Comparison of ENCODE assay signal across 30 cellular contexts in genomic region chr5:59061377-59061776, GRCh38.
DNase-seq lines count a peak whose midpoint lies in the region; ATAC-seq, FAIRE-seq and TF ChIP-seq lines count a peak whose summit lies in the region.
"Had no signal": no experiment of that assay in that cellular context is flagged by ENCODE, and none has a peak within 500 bp of the region (broad histone marks: within the 10 kb centered on the region; RNA-seq: fewer than 3 reads in every experiment).

No MANE protein-coding gene starts in this region.

- H4K20me1 ChIP-seq in HepG2 (ENCODE audit: insufficient read depth, low read length): no peaks in the 10 kb centered on the region

- no peak overlapping the region for H3K4me3 ChIP-seq in HepG2 (replicated peaks in 1 of 3; ENCODE audit: insufficient read depth in 1 of 3, low read depth in 2 of 3, low read length in 3 of 3)
- no peak overlapping the region for H3K4me3 ChIP-seq in right lobe of liver
- H3K4me3 ChIP-seq in fibroblast of mammary gland (ENCODE audit: control insufficient read depth, low read depth, low read length): no peak overlapping the region
- no peak overlapping the region for H3K4me3 ChIP-seq in aorta (ENCODE audit: low read length in 2 of 2)
- H3K4me3 ChIP-seq: esophagus squamous epithelium, gastroesophageal sphincter, HAP-1, SK-N-MC, tibial artery had no signal

- H2AFZ ChIP-seq in HepG2 (ENCODE audit: low read length): no peak overlapping the region

- no peak for FAIRE-seq in HepG2 (lab: Jason Lieb, UNC)
- no peak for FAIRE-seq in RCC 7860 (lab: Jason Lieb, UNC)
- FAIRE-seq: keratinocyte, small intestine had no signal

- TF ChIP-seq EP300 in HepG2 (IDR thresholded peaks at IDR 0.05; ENCODE audit: low read depth in 2 of 2, low read length in 2 of 2) (peak in 1 of 2 experiments; percentile 79; a peak in 2 of 4 replicates), HepG2 (CRISPR knock-in tag; IDR thresholded peaks at IDR 0.05; ENCODE audit: borderline replicate concordance) (peak; percentile 49; the same call in 1 of the 2 replicates)

- H3K27ac ChIP-seq in HepG2 (ENCODE audit: extremely low read length, insufficient read depth, low read length) (peak overlapping the region; percentile 33), right lobe of liver (no peak overlapping the region), aorta (ENCODE audit: low read depth in 1 of 2, low read length in 2 of 2) (no peak overlapping the region)
- H3K27ac ChIP-seq: esophagus squamous epithelium, gastroesophageal sphincter, SK-N-MC, tibial artery had no signal

- TF ChIP-seq RAD21 in HepG2 (CRISPR knock-in tag; IDR thresholded peaks at IDR 0.05): no peak

- H3K9me3 ChIP-seq in HepG2 (ENCODE audit: low read length): no peaks in the 10 kb centered on the region
- H3K9me3 ChIP-seq in right lobe of liver: no peaks in the 10 kb centered on the region
- no peaks in the 10 kb centered on the region for H3K9me3 ChIP-seq in aorta (ENCODE audit: control insufficient read depth, low read length)
- H3K9me3 ChIP-seq: esophagus squamous epithelium, gastroesophageal sphincter, HAP-1, tibial artery had no signal

- H3K4me3 Mint-ChIP-seq in immature natural killer cell: no peak overlapping the region
- H3K4me3 Mint-ChIP-seq: activated CD8-positive, alpha-beta T cell treated with anti-CD3 and anti-CD28 coated beads, Interleukin-2, amount 10 ng/mL, durations not matched to agents 7 days and 5 days; activated naive CD8-positive, alpha-beta T cell treated with anti-CD3 and anti-CD28 coated beads for 36 hours; CD4-positive, alpha-beta memory T cell; dendritic cell treated with granulocyte-macrophage colony-stimulating factor and Interleukin-4, amounts not matched to agents 40 ng/mL and 50 ng/mL, for 4 days; endodermal cell; natural killer cell; T-helper 1 cell treated with Interleukin-12 subunit alpha and Interleukin-12 subunit beta and Interleukin-4 antibody, amounts not matched to agents 30 μg/mL and 1 μg/mL, for 36 hours had no signal

- peak; percentile 89 for ATAC-seq in HepG2
- ATAC-seq in right lobe of liver: no peak
- ATAC-seq in aorta (ENCODE audit: low FRiP score): no peak
- ATAC-seq: activated CD8-positive, alpha-beta T cell treated with anti-CD3 and anti-CD28 coated beads, Interleukin-2, amount 10 ng/mL, durations not matched to agents 7 days and 5 days; gastroesophageal sphincter; natural killer cell had no signal

- TF ChIP-seq CTCF in HepG2 (CRISPR knock-in tag; IDR thresholded peaks at IDR 0.05) (no peak), right lobe of liver (IDR thresholded peaks at IDR 0.05) (no peak), fibroblast of mammary gland (conservative IDR thresholded peaks at IDR 0.05; ENCODE audit: control insufficient read depth, insufficient read depth, low read depth, low read length) (no peak)

- peaks cover 0 to 10% (median 0%) of the 10 kb centered on the region in 3 donors for H3K27me3 Mint-ChIP-seq in immature natural killer cell (ENCODE audit: low read depth in 3 of 3)
- H3K27me3 Mint-ChIP-seq: activated naive CD8-positive, alpha-beta T cell treated with anti-CD3 and anti-CD28 coated beads for 36 hours; CD4-positive, alpha-beta memory T cell; dendritic cell treated with granulocyte-macrophage colony-stimulating factor and Interleukin-4, amounts not matched to agents 40 ng/mL and 50 ng/mL, for 4 days had no signal

- POLR2A ChIA-PET in HepG2 (lab: Yijun Ruan, JAX): no interaction called here

- no peaks in the 10 kb centered on the region for H3K36me3 ChIP-seq in HepG2 (replicated peaks in 1 of 2; ENCODE audit: control insufficient read depth in 1 of 2, insufficient read depth in 2 of 2, low read length in 2 of 2)
- H3K36me3 ChIP-seq in right lobe of liver: no peaks in the 10 kb centered on the region
- H3K36me3 ChIP-seq in aorta (ENCODE audit: control insufficient read depth in 1 of 2, insufficient read depth in 2 of 2, low read length in 1 of 2): peaks cover 0 to 2% of the 10 kb centered on the region in 2 donors
- H3K36me3 ChIP-seq: esophagus squamous epithelium, HAP-1, tibial artery had no signal

- WGBS in HepG2 (ENCODE audit: low lambda C conversion rate): 2% methylated on average over 4 of the region's 5 CpGs
- 56% methylated on average over 5 of the region's 5 CpGs for WGBS in right lobe of liver (ENCODE audit: insufficient coverage, low coverage, low lambda C conversion rate, missing lambda C conversion rate)
- WGBS in aorta, 2 donors: 49 to 64% methylated on average over 5 of the region's 5 CpGs

- H3K27me3 ChIP-seq in HepG2 (ENCODE audit: control insufficient read depth in 1 of 2, insufficient read depth in 2 of 2, low read length in 2 of 2) (no peaks in the 10 kb centered on the region), right lobe of liver (no peaks in the 10 kb centered on the region), aorta (ENCODE audit: control insufficient read depth in 1 of 2, insufficient read depth in 2 of 2, low read length in 1 of 2) (no peaks in the 10 kb centered on the region)
- H3K27me3 ChIP-seq: esophagus squamous epithelium, gastroesophageal sphincter, tibial artery had no signal

- no peaks in the 10 kb centered on the region for H3K4me1 Mint-ChIP-seq in immature natural killer cell
- H3K4me1 Mint-ChIP-seq: CD4-positive, alpha-beta memory T cell; endodermal cell; natural killer cell had no signal

- no peak overlapping the region for H3K9ac ChIP-seq in HepG2 (ENCODE audit: insufficient read depth, low read depth, low read length)

- in situ Hi-C loops in HepG2 (cut with HindIII; ENCODE audit: extremely low pct_ligation_motif_present, low pct_unique_long_range_greater_than_20kb): no loop called here

- BruUV-seq in HepG2 (replicated peaks; lab: Mats Ljungman, UMichigan): no TSS peak

- no peak overlapping the region for H3K4me2 ChIP-seq in HepG2 (ENCODE audit: low read depth, low read length)

- no peaks in the 10 kb centered on the region for H3K79me2 ChIP-seq in HepG2 (ENCODE audit: insufficient read depth, low read length)

- H3K36me3 Mint-ChIP-seq in immature natural killer cell: peaks cover 0 to 6% (median 0%) of the 10 kb centered on the region in 3 donors
- H3K36me3 Mint-ChIP-seq: activated naive CD8-positive, alpha-beta T cell treated with anti-CD3 and anti-CD28 coated beads for 36 hours; CD4-positive, alpha-beta memory T cell; natural killer cell had no signal

- intact Hi-C loops in HepG2 (cut with micrococcal nuclease; ENCODE audit: unreplicated experiment) (no loop called here), right lobe of liver (cut with DNase I) (no loop called here), aorta (cut with DNase I) (no loop called here)

- H3K4me1 ChIP-seq in HepG2 (ENCODE audit: insufficient read depth, low read length): peaks cover 65% of the 10 kb centered on the region
- no peaks in the 10 kb centered on the region for H3K4me1 ChIP-seq in right lobe of liver
- H3K4me1 ChIP-seq in aorta (ENCODE audit: control insufficient read depth in 1 of 2, insufficient read depth in 2 of 2, low read length in 2 of 2): no peaks in the 10 kb centered on the region
- H3K4me1 ChIP-seq: HAP-1 had no signal

- DNase-seq in HepG2 (ENCODE audit: low spot score): peak; percentile 73
- no peak for DNase-seq in right lobe of liver
- peak; percentile 13 for DNase-seq in RCC 7860 (ENCODE audit: low spot score)
- peak; percentile 49 for DNase-seq in fibroblast of mammary gland (ENCODE audit: low read depth)
- DNase-seq in putamen (ENCODE audit: low spot score): no peak
- no peak for DNase-seq in aorta
- no peak for DNase-seq in immature natural killer cell
- DNase-seq in iPS-NIHi7 (ENCODE audit: extremely low spot score): no peak
- DNase-seq: activated CD4-positive, alpha-beta T cell treated with anti-CD3 and anti-CD28 coated beads for 1 hour; activated CD8-positive, alpha-beta T cell treated with anti-CD3 and anti-CD28 coated beads, Interleukin-2, amount 10 ng/mL, durations not matched to agents 7 days and 5 days; activated naive CD8-positive, alpha-beta T cell treated with anti-CD3 and anti-CD28 coated beads for 36 hours; AML-193; CD4-positive, alpha-beta memory T cell; central memory CD4-positive, alpha-beta T cell; DMS79 treated with DMSO at 0.1 percent for 48 hours; endodermal cell; esophagus squamous epithelium; natural killer cell; NCI-H1436 treated with DMSO at 0.1 percent for 48 hours; NCI-H510A treated with DMSO at 0.1 percent for 48 hours; retina; small intestine; stimulated activated CD4-positive, alpha-beta T cell treated with anti-CD3 and anti-CD28 coated beads, Interleukin-1b, Interleukin-23, amount 100 ng/mL, for 48 hours; tibial artery had no signal

- H3K27ac Mint-ChIP-seq in immature natural killer cell: no peak overlapping the region
- H3K27ac Mint-ChIP-seq: activated CD8-positive, alpha-beta T cell treated with anti-CD3 and anti-CD28 coated beads, Interleukin-2, amount 10 ng/mL, durations not matched to agents 7 days and 5 days; activated naive CD8-positive, alpha-beta T cell treated with anti-CD3 and anti-CD28 coated beads for 36 hours; CD4-positive, alpha-beta memory T cell; dendritic cell treated with granulocyte-macrophage colony-stimulating factor and Interleukin-4, amounts not matched to agents 40 ng/mL and 50 ng/mL, for 4 days; endodermal cell; natural killer cell; T-helper 1 cell treated with Interleukin-12 subunit alpha and Interleukin-12 subunit beta and Interleukin-4 antibody, amounts not matched to agents 30 μg/mL and 1 μg/mL, for 36 hours had no signal

- TF ChIP-seq POLR2A in HepG2 (IDR thresholded peaks at IDR 0.05; ENCODE audit: insufficient read depth in 1 of 2, low read depth in 2 of 2, low read length in 2 of 2): no peak
- TF ChIP-seq POLR2A in right lobe of liver (IDR thresholded peaks at IDR 0.05): no peak

- CTCF ChIA-PET in HepG2 (lab: Yijun Ruan, JAX; ENCODE audit: low intra/inter-chr PET ratio, low total read pairs): no interaction called here

- no peaks in the 10 kb centered on the region for H3K9me3 Mint-ChIP-seq in immature natural killer cell
- H3K9me3 Mint-ChIP-seq: activated naive CD8-positive, alpha-beta T cell treated with anti-CD3 and anti-CD28 coated beads for 36 hours; endodermal cell; natural killer cell had no signal

TF ChIP-seq in HepG2, 621 proteins besides CTCF, POLR2A, EP300 and RAD21 (continues in another document):
- TF ChIP-seq, protein P1, sequence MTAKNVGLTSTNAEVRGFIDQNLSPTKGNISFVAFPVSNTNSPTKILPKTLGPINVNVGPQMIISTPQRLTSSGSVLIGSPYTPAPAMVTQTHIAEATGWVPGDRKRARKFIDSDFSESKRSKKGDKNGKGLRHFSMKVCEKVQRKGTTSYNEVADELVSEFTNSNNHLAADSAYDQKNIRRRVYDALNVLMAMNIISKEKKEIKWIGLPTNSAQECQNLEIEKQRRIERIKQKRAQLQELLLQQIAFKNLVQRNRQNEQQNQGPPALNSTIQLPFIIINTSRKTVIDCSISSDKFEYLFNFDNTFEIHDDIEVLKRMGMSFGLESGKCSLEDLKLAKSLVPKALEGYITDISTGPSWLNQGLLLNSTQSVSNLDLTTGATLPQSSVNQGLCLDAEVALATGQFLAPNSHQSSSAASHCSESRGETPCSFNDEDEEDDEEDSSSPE (CRISPR knock-in tag; IDR thresholded peaks at IDR 0.05): no peak
- TF ChIP-seq FOXM1 (CRISPR knock-in tag; IDR thresholded peaks at IDR 0.05) (no peak), NR2F2 (IDR thresholded peaks at IDR 0.05; ENCODE audit: borderline replicate concordance, low read depth) (no peak), ZKSCAN8 (CRISPR knock-in tag; IDR thresholded peaks at IDR 0.05; ENCODE audit: borderline replicate concordance) (no peak), MXD4 (CRISPR knock-in tag; IDR thresholded peaks at IDR 0.05) (no peak)

Comparison
In these comparisons a context has a peak if more than half of its experiments do, and no peak if none do; other contexts are left out.
1. DNase-seq: peak in HepG2 (single experiment), RCC 7860 (single experiment) and fibroblast of mammary gland (single experiment); none in right lobe of liver (0 of 3), putamen (single experiment), aorta (0 of 2), immature natural killer cell (0 of 3) and iPS-NIHi7 (single experiment).